ENCODE assay signal across 1 cellular context in the genomic region with DNA sequence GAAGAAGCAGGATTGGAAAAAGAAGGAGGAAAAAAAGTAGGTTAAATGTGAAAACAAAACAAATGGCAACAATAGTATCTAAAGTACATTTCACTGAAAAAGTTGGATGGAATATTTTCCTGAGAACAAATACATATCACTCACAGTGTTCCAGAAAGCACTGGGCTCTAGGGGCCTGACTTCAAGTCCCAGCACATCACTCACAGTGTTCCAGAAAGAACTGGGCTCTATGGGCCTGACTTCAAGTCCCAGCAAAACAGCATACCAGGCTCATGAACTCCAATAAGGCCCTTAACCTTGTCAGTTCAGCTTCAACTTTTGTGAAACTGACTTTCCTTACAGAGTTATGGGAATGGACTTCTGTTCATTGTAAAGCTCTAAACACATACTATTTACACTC.
TF ChIP-seq lines count a peak whose summit lies in the region.

No MANE protein-coding gene starts in this region.

TF ChIP-seq in K562, 482 proteins besides CTCF, POLR2A, EP300 and RAD21 (continued from another document):
- TF ChIP-seq, protein P1, sequence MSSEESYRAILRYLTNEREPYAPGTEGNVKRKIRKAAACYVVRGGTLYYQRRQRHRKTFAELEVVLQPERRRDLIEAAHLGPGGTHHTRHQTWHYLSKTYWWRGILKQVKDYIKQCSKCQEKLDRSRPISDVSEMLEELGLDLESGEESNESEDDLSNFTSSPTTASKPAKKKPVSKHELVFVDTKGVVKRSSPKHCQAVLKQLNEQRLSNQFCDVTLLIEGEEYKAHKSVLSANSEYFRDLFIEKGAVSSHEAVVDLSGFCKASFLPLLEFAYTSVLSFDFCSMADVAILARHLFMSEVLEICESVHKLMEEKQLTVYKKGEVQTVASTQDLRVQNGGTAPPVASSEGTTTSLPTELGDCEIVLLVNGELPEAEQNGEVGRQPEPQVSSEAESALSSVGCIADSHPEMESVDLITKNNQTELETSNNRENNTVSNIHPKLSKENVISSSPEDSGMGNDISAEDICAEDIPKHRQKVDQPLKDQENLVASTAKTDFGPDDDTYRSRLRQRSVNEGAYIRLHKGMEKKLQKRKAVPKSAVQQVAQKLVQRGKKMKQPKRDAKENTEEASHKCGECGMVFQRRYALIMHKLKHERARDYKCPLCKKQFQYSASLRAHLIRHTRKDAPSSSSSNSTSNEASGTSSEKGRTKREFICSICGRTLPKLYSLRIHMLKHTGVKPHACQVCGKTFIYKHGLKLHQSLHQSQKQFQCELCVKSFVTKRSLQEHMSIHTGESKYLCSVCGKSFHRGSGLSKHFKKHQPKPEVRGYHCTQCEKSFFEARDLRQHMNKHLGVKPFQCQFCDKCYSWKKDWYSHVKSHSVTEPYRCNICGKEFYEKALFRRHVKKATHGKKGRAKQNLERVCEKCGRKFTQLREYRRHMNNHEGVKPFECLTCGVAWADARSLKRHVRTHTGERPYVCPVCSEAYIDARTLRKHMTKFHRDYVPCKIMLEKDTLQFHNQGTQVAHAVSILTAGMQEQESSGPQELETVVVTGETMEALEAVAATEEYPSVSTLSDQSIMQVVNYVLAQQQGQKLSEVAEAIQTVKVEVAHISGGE (CRISPR knock-in tag; IDR thresholded peaks at IDR 0.05), result no peak
- TF ChIP-seq ZNF143 (CRISPR knock-in tag; IDR thresholded peaks at IDR 0.05), result no peak
- no peak for TF ChIP-seq BRD4 (IDR thresholded peaks at IDR 0.05)
- TF ChIP-seq CEBPG (CRISPR knock-in tag; IDR thresholded peaks at IDR 0.05), result no peak
- no peak for TF ChIP-seq CEBPG (tag; conservative IDR thresholded peaks at IDR 0.05 in 1 of 2, IDR thresholded peaks at IDR 0.05 in 1 of 2)
- no peak for TF ChIP-seq NONO (IDR thresholded peaks at IDR 0.05; ENCODE audit: low read depth in 2 of 2, low read length in 1 of 2)
- TF ChIP-seq SP2 (IDR thresholded peaks at IDR 0.05; ENCODE audit: extremely low read depth, low read depth, low read length, poor library complexity, severe bottlenecking), result no peak
- TF ChIP-seq GATA2 (CRISPR knock-in tag; IDR thresholded peaks at IDR 0.05), result no peak
- no peak for TF ChIP-seq ZKSCAN3 (CRISPR knock-in tag; IDR thresholded peaks at IDR 0.05)
- no peak for TF ChIP-seq ZNF830 (CRISPR knock-in tag; IDR thresholded peaks at IDR 0.05)
- no peak for TF ChIP-seq ZFP30 (CRISPR knock-in tag; IDR thresholded peaks at IDR 0.05; ENCODE audit: borderline replicate concordance)
- TF ChIP-seq YY1 (IDR thresholded peaks at IDR 0.05; ENCODE audit: borderline replicate concordance in 1 of 3, control insufficient read depth in 1 of 3, extremely low read depth in 1 of 3, insufficient read depth in 3 of 3, insufficient read length in 1 of 3, insufficient replicate concordance in 2 of 3, low read depth in 1 of 3, low read length in 2 of 3), result no peak
- TF ChIP-seq, protein P2, sequence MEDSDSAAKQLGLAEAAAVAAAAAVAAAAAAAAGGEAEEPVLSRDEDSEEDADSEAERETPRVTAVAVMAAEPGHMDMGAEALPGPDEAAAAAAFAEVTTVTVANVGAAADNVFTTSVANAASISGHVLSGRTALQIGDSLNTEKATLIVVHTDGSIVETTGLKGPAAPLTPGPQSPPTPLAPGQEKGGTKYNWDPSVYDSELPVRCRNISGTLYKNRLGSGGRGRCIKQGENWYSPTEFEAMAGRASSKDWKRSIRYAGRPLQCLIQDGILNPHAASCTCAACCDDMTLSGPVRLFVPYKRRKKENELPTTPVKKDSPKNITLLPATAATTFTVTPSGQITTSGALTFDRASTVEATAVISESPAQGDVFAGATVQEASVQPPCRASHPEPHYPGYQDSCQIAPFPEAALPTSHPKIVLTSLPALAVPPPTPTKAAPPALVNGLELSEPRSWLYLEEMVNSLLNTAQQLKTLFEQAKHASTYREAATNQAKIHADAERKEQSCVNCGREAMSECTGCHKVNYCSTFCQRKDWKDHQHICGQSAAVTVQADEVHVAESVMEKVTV (CRISPR knock-in tag; IDR thresholded peaks at IDR 0.05), result no peak
- TF ChIP-seq ZNF699 (CRISPR knock-in tag; IDR thresholded peaks at IDR 0.05; ENCODE audit: insufficient replicate concordance), result no peak
TF ChIP-seq in K562: peak in this region for 0.
